In the genomic region with DNA sequence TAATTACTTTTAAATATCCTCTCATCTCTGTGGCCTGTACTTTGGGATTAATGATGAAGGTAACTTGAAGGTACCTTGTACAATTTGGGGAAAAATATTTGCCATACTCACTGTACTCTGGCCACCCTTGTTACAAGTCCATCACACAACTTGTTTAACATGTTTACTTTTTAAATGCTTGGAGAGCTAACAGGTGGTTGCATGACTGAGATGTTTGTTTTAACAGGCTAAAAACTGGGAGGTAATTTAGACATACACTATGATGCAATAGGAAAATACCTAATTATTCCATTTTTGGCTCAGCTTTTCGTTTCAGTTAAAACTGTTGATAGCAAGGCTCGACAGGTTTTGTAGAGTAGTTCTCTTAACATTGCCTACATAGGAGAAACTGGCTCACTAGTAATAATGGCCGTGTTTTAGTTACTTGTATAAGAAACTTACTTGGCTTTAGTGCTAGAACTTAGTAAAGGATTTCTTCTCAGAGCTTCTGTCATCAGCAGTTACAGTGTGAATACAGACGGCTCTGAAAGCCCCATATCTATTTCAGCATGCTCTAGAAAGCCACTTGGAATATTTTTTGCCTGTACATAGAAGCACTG, we compare ENCODE assay signal across 1 cellular context.
TF ChIP-seq lines count a peak whose summit lies in the region.

No MANE protein-coding gene starts in this region.

TF ChIP-seq in HepG2, 621 proteins besides CTCF, POLR2A, EP300 and RAD21 (continued from another document and continues in another):
- TF ChIP-seq ZNF776 (CRISPR knock-in tag; IDR thresholded peaks at IDR 0.05) (no peak), TCF12 (IDR thresholded peaks at IDR 0.05) (no peak), TCF12 (CRISPR knock-in tag; IDR thresholded peaks at IDR 0.05) (no peak), NFIB (CRISPR knock-in tag; IDR thresholded peaks at IDR 0.05; ENCODE audit: borderline replicate concordance) (no peak), ZNF3 (CRISPR knock-in tag; IDR thresholded peaks at IDR 0.05) (no peak), SNRNP70 (IDR thresholded peaks at IDR 0.05; ENCODE audit: low read depth, low read length) (no peak), ZNF816 (CRISPR knock-in tag; IDR thresholded peaks at IDR 0.05; ENCODE audit: borderline replicate concordance) (no peak), BCL6 (CRISPR knock-in tag; IDR thresholded peaks at IDR 0.05) (peak; percentile 85), U2AF1 (optimal IDR thresholded peaks at IDR 0.05; ENCODE audit: low read depth, low read length) (no peak), ZNF781 (CRISPR knock-in tag; IDR thresholded peaks at IDR 0.05; ENCODE audit: borderline replicate concordance, not compliant biosample characterization) (no peak), ZNF367 (CRISPR knock-in tag; IDR thresholded peaks at IDR 0.05; ENCODE audit: borderline replicate concordance) (no peak), MLLT10 (CRISPR knock-in tag; IDR thresholded peaks at IDR 0.05) (no peak), ZNF234 (CRISPR knock-in tag; conservative IDR thresholded peaks at IDR 0.05) (no peak), NCOA2 (CRISPR knock-in tag; IDR thresholded peaks at IDR 0.05) (peak; percentile 74), ZNF205 (CRISPR knock-in tag; IDR thresholded peaks at IDR 0.05) (no peak), ZNF605 (CRISPR knock-in tag; IDR thresholded peaks at IDR 0.05) (no peak), ZNF274 (CRISPR knock-in tag; IDR thresholded peaks at IDR 0.05) (no peak), CCAR2 (optimal IDR thresholded peaks at IDR 0.05; ENCODE audit: low read depth, low read length) (no peak), ASH2L (IDR thresholded peaks at IDR 0.05; ENCODE audit: insufficient read length, low read depth, low read length) (no peak), NPAS2 (CRISPR knock-in tag; IDR thresholded peaks at IDR 0.05; ENCODE audit: borderline replicate concordance) (no peak), ERF (CRISPR knock-in tag; IDR thresholded peaks at IDR 0.05) (no peak), FOXP1 (IDR thresholded peaks at IDR 0.05) (no peak), FOXP1 (CRISPR knock-in tag; IDR thresholded peaks at IDR 0.05) (peak; percentile 95), ZNF746 (CRISPR knock-in tag; IDR thresholded peaks at IDR 0.05) (no peak), LCORL (IDR thresholded peaks at IDR 0.05) (peak; percentile 67; the same call in 1 of the 2 replicates), LCORL (CRISPR knock-in tag; IDR thresholded peaks at IDR 0.05) (peak; percentile 97; the same call in 1 of the 2 replicates), MXI1 (IDR thresholded peaks at IDR 0.05; ENCODE audit: borderline replicate concordance, low read depth, low read length) (no peak), JUNB (CRISPR knock-in tag; IDR thresholded peaks at IDR 0.05; ENCODE audit: borderline replicate concordance) (no peak), NFATC3 (CRISPR knock-in tag; IDR thresholded peaks at IDR 0.05) (no peak), ZNF841 (CRISPR knock-in tag; IDR thresholded peaks at IDR 0.05; ENCODE audit: borderline replicate concordance) (no peak), KLF12 (CRISPR knock-in tag; IDR thresholded peaks at IDR 0.05; ENCODE audit: borderline replicate concordance) (no peak), EHMT2 (IDR thresholded peaks at IDR 0.05; ENCODE audit: borderline replicate concordance, low read depth, low read length) (no peak), DNMT3B (CRISPR knock-in tag; conservative IDR thresholded peaks at IDR 0.05) (no peak), SNAPC2 (CRISPR knock-in tag; IDR thresholded peaks at IDR 0.05) (no peak), RXRA (CRISPR knock-in tag; IDR thresholded peaks at IDR 0.05) (no peak), HNRNPK (IDR thresholded peaks at IDR 0.05; ENCODE audit: low read depth, low read length, poor library complexity, severe bottlenecking) (no peak), KDM1A (CRISPR knock-in tag; IDR thresholded peaks at IDR 0.05) (peak; percentile 69; the same call in 1 of the 2 replicates), GATAD2A (CRISPR knock-in tag; IDR thresholded peaks at IDR 0.05) (peak; percentile 88), PHB2 (IDR thresholded peaks at IDR 0.05; ENCODE audit: partially characterized antibody) (no peak), SP4 (CRISPR knock-in tag; IDR thresholded peaks at IDR 0.05) (no peak), ZMYM2 (CRISPR knock-in tag; IDR thresholded peaks at IDR 0.05) (no peak), AHR (CRISPR knock-in tag; IDR thresholded peaks at IDR 0.05) (no peak)
- TF ChIP-seq, protein P1, sequence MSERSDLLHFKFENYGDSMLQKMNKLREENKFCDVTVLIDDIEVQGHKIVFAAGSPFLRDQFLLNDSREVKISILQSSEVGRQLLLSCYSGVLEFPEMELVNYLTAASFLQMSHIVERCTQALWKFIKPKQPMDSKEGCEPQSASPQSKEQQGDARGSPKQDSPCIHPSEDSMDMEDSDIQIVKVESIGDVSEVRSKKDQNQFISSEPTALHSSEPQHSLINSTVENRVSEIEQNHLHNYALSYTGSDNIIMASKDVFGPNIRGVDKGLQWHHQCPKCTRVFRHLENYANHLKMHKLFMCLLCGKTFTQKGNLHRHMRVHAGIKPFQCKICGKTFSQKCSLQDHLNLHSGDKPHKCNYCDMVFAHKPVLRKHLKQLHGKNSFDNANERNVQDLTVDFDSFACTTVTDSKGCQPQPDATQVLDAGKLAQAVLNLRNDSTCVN (CRISPR knock-in tag; IDR thresholded peaks at IDR 0.05; ENCODE audit: borderline replicate concordance), result no peak
- TF ChIP-seq, protein P2, sequence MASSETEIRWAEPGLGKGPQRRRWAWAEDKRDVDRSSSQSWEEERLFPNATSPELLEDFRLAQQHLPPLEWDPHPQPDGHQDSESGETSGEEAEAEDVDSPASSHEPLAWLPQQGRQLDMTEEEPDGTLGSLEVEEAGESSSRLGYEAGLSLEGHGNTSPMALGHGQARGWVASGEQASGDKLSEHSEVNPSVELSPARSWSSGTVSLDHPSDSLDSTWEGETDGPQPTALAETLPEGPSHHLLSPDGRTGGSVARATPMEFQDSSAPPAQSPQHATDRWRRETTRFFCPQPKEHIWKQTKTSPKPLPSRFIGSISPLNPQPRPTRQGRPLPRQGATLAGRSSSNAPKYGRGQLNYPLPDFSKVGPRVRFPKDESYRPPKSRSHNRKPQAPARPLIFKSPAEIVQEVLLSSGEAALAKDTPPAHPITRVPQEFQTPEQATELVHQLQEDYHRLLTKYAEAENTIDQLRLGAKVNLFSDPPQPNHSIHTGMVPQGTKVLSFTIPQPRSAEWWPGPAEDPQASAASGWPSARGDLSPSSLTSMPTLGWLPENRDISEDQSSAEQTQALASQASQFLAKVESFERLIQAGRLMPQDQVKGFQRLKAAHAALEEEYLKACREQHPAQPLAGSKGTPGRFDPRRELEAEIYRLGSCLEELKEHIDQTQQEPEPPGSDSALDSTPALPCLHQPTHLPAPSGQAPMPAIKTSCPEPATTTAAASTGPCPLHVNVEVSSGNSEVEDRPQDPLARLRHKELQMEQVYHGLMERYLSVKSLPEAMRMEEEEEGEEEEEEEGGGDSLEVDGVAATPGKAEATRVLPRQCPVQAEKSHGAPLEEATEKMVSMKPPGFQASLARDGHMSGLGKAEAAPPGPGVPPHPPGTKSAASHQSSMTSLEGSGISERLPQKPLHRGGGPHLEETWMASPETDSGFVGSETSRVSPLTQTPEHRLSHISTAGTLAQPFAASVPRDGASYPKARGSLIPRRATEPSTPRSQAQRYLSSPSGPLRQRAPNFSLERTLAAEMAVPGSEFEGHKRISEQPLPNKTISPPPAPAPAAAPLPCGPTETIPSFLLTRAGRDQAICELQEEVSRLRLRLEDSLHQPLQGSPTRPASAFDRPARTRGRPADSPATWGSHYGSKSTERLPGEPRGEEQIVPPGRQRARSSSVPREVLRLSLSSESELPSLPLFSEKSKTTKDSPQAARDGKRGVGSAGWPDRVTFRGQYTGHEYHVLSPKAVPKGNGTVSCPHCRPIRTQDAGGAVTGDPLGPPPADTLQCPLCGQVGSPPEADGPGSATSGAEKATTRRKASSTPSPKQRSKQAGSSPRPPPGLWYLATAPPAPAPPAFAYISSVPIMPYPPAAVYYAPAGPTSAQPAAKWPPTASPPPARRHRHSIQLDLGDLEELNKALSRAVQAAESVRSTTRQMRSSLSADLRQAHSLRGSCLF (CRISPR knock-in tag; IDR thresholded peaks at IDR 0.05; ENCODE audit: borderline replicate concordance), result no peak
- TF ChIP-seq, protein P3, sequence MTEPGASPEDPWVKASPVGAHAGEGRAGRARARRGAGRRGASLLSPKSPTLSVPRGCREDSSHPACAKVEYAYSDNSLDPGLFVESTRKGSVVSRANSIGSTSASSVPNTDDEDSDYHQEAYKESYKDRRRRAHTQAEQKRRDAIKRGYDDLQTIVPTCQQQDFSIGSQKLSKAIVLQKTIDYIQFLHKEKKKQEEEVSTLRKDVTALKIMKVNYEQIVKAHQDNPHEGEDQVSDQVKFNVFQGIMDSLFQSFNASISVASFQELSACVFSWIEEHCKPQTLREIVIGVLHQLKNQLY (CRISPR knock-in tag; IDR thresholded peaks at IDR 0.05), result no peak
- TF ChIP-seq, protein P4, sequence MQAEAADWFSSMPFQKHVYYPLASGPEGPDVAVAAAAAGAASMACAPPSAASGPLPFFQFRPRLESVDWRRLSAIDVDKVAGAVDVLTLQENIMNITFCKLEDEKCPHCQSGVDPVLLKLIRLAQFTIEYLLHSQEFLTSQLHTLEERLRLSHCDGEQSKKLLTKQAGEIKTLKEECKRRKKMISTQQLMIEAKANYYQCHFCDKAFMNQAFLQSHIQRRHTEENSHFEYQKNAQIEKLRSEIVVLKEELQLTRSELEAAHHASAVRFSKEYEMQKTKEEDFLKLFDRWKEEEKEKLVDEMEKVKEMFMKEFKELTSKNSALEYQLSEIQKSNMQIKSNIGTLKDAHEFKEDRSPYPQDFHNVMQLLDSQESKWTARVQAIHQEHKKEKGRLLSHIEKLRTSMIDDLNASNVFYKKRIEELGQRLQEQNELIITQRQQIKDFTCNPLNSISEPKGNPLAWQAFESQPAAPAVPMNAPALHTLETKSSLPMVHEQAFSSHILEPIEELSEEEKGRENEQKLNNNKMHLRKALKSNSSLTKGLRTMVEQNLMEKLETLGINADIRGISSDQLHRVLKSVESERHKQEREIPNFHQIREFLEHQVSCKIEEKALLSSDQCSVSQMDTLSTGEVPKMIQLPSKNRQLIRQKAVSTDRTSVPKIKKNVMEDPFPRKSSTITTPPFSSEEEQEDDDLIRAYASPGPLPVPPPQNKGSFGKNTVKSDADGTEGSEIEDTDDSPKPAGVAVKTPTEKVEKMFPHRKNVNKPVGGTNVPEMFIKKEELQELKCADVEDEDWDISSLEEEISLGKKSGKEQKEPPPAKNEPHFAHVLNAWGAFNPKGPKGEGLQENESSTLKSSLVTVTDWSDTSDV (CRISPR knock-in tag; IDR thresholded peaks at IDR 0.05), result no peak
- TF ChIP-seq, protein P5, sequence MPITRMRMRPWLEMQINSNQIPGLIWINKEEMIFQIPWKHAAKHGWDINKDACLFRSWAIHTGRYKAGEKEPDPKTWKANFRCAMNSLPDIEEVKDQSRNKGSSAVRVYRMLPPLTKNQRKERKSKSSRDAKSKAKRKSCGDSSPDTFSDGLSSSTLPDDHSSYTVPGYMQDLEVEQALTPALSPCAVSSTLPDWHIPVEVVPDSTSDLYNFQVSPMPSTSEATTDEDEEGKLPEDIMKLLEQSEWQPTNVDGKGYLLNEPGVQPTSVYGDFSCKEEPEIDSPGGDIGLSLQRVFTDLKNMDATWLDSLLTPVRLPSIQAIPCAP (CRISPR knock-in tag; IDR thresholded peaks at IDR 0.05; ENCODE audit: low read depth), result no peak
- TF ChIP-seq, protein P6, sequence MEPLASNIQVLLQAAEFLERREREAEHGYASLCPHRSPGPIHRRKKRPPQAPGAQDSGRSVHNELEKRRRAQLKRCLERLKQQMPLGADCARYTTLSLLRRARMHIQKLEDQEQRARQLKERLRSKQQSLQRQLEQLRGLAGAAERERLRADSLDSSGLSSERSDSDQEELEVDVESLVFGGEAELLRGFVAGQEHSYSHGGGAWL (CRISPR knock-in tag; IDR thresholded peaks at IDR 0.05), result no peak
- TF ChIP-seq, protein P7, sequence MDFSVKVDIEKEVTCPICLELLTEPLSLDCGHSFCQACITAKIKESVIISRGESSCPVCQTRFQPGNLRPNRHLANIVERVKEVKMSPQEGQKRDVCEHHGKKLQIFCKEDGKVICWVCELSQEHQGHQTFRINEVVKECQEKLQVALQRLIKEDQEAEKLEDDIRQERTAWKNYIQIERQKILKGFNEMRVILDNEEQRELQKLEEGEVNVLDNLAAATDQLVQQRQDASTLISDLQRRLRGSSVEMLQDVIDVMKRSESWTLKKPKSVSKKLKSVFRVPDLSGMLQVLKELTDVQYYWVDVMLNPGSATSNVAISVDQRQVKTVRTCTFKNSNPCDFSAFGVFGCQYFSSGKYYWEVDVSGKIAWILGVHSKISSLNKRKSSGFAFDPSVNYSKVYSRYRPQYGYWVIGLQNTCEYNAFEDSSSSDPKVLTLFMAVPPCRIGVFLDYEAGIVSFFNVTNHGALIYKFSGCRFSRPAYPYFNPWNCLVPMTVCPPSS (IDR thresholded peaks at IDR 0.05), result no peak
- TF ChIP-seq, protein P8, sequence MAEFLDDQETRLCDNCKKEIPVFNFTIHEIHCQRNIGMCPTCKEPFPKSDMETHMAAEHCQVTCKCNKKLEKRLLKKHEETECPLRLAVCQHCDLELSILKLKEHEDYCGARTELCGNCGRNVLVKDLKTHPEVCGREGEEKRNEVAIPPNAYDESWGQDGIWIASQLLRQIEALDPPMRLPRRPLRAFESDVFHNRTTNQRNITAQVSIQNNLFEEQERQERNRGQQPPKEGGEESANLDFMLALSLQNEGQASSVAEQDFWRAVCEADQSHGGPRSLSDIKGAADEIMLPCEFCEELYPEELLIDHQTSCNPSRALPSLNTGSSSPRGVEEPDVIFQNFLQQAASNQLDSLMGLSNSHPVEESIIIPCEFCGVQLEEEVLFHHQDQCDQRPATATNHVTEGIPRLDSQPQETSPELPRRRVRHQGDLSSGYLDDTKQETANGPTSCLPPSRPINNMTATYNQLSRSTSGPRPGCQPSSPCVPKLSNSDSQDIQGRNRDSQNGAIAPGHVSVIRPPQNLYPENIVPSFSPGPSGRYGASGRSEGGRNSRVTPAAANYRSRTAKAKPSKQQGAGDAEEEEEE (CRISPR knock-in tag; IDR thresholded peaks at IDR 0.05; ENCODE audit: borderline replicate concordance), result no peak
- TF ChIP-seq, protein P9, sequence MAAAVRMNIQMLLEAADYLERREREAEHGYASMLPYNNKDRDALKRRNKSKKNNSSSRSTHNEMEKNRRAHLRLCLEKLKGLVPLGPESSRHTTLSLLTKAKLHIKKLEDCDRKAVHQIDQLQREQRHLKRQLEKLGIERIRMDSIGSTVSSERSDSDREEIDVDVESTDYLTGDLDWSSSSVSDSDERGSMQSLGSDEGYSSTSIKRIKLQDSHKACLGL (CRISPR knock-in tag; IDR thresholded peaks at IDR 0.05), result no peak
- TF ChIP-seq, protein P10, sequence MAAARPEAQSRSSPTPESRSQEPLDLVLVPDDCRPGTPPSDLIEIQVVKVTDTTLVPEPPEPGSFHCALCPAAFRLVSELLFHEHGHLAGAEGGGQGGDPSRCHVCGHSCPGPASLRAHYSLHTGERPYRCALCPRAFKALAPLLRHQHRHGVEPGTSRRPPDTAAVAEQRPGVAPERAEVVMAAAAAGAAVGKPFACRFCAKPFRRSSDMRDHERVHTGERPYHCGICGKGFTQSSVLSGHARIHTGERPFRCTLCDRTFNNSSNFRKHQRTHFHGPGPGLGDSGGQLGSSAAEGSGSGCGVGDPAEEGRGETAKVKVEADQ (CRISPR knock-in tag; IDR thresholded peaks at IDR 0.05; ENCODE audit: borderline replicate concordance), result no peak
